1 cellular context compared by ENCODE assay signal in genomic region chr3:125431912-125432587, GRCh38.
TF ChIP-seq lines count a peak whose summit lies in the region.

No MANE protein-coding gene starts in this region.

TF ChIP-seq in HepG2, 621 proteins besides CTCF, POLR2A, EP300 and RAD21:
- no peak for TF ChIP-seq KLF13 (CRISPR knock-in tag; IDR thresholded peaks at IDR 0.05)
- TF ChIP-seq ARID2 (CRISPR knock-in tag; IDR thresholded peaks at IDR 0.05; ENCODE audit: borderline replicate concordance) = no peak
- no peak for TF ChIP-seq ZSCAN31 (CRISPR knock-in tag; IDR thresholded peaks at IDR 0.05; ENCODE audit: low read depth)
- TF ChIP-seq KDM3A (CRISPR knock-in tag; IDR thresholded peaks at IDR 0.05; ENCODE audit: low read depth) = no peak
- TF ChIP-seq ZNF235 (CRISPR knock-in tag; IDR thresholded peaks at IDR 0.05; ENCODE audit: borderline replicate concordance) = no peak
- TF ChIP-seq TEAD3 (CRISPR knock-in tag; optimal IDR thresholded peaks at IDR 0.05; ENCODE audit: borderline replicate concordance) = no peak
- TF ChIP-seq HNRNPLL (IDR thresholded peaks at IDR 0.05; ENCODE audit: low read depth, low read length, poor library complexity, severe bottlenecking) = no peak
- TF ChIP-seq SP2 (CRISPR knock-in tag; IDR thresholded peaks at IDR 0.05) = no peak
- TF ChIP-seq ZEB1 (IDR thresholded peaks at IDR 0.05; ENCODE audit: insufficient replicate concordance, low read depth) = no peak
